Comparison of ENCODE assay signal across 9 cellular contexts in the genomic region with DNA sequence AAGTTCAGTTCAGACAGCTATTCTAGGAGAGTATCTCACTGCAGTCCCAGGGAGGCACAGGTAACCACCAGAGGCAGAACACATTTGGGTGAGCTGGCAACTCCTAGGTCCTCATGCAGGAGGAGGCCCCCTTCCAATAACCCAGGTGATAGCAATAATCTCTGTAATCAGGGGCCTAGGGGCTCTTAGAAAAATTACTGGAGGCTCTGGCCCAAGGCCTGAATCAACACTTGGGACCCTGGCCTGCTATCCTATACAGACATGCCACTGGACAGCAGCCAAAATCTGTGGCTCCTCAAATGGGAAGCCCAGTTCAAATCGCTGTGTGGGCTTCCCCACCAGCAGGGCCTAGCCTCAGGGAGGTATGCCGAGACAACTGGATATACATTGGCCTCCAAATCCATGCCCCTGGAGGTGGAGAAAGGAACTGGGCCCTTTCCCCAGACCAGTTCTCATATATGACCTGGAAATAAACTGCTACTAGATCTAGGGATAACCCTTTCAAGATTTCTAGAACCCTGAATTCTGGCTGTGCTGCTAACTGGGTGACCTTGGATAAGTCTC. TPM values are rescaled to one million over a fixed set of nuclear protein-coding genes. Genes with fewer than 3 reads are reported as not detected.
DNase-seq lines count a peak whose midpoint lies in the region; ATAC-seq, FAIRE-seq and TF ChIP-seq lines count a peak whose summit lies in the region.
"Had no signal": no experiment of that assay in that cellular context is flagged by ENCODE, and none has a peak within 500 bp of the region (broad histone marks: within the 10 kb centered on the region; RNA-seq: fewer than 3 reads in every experiment).

No MANE protein-coding gene starts in this region.

- in situ Hi-C loops in HepG2 (cut with HindIII; ENCODE audit: extremely low pct_ligation_motif_present, low pct_unique_long_range_greater_than_20kb) = no loop called here

- FAIRE-seq in HepG2 (lab: Jason Lieb, UNC) = no peak

- DNase-seq in cardiac septum (ENCODE audit: low spot score) (peak; percentile 58), Right ventricle myocardium inferior (ENCODE audit: missing footprints) (no peak), breast epithelium (ENCODE audit: low spot score in 2 of 2) (no peak), HepG2 (ENCODE audit: low spot score) (peak; percentile 87), NCI-H1417 treated with DMSO at 0.1 percent for 48 hours (lab: John Stamatoyannopoulos, UW) (no peak)
- DNase-seq in stimulated activated CD4-positive, alpha-beta T cell treated with anti-CD3 and anti-CD28 coated beads, Interleukin-2, amount 100 ng/mL, for 24 hours = no peak
- no peak for DNase-seq in effector memory CD8-positive, alpha-beta T cell
- DNase-seq: Karpas-422 had no signal

- H3K9me3 Mint-ChIP-seq in effector memory CD8-positive, alpha-beta T cell = no peaks in the 10 kb centered on the region

- no peaks in the 10 kb centered on the region for H3K27me3 Mint-ChIP-seq in effector memory CD8-positive, alpha-beta T cell

- POLR2A ChIA-PET in HepG2 (lab: Yijun Ruan, JAX) = interaction anchor here (1.1 to 4.3 kb wide), 3 partner anchors 20 to 51 kb away, joined by 3 to 25 read pairs (median 14); a partner anchor contains a TSS

- peak overlapping the region; percentile 16 to 92 for H3K27ac ChIP-seq in breast epithelium
- H3K27ac ChIP-seq in HepG2 (ENCODE audit: extremely low read length, insufficient read depth, low read length) = peak overlapping the region; percentile 92

- peak overlapping the region; percentile 96 for H3K9ac ChIP-seq in HepG2 (ENCODE audit: insufficient read depth, low read depth, low read length)

- intact Hi-C loops in cardiac septum (cut with DNase I) (loop anchor here (10.0 kb wide), 1 partner anchor 51 kb away; a partner anchor contains a TSS), Right ventricle myocardium inferior (cut with DNase I) (no loop called here), breast epithelium (cut with DNase I; ENCODE audit: low total_unique reads) (no loop called here), HepG2 (cut with micrococcal nuclease; ENCODE audit: unreplicated experiment) (loop anchor here (1.0 kb wide), 1 partner anchor 16 kb away; no protein-coding TSS in a partner anchor)

- ATAC-seq in Right ventricle myocardium inferior (no peak), HepG2 (peak; percentile 55), HG02973 (IDR thresholded peaks at IDR 0.05; ENCODE audit: unreplicated experiment) (no peak)
- ATAC-seq in effector memory CD8-positive, alpha-beta T cell (replicated peaks) = no peak

- H3K4me1 Mint-ChIP-seq in effector memory CD8-positive, alpha-beta T cell (ENCODE audit: low read depth in 2 of 2) = peaks cover 9 to 17% of the 10 kb centered on the region in 2 donors

- TF ChIP-seq CTCF in breast epithelium (IDR thresholded peaks at IDR 0.05) (peak in 1 of 3 donors; percentile 24), HepG2 (CRISPR knock-in tag; IDR thresholded peaks at IDR 0.05) (peak; percentile 21; the same call in 1 of the 2 replicates)

- H3K4me3 Mint-ChIP-seq in effector memory CD8-positive, alpha-beta T cell = peak overlapping the region in 1 of 2 donors; percentile 81

- peaks cover 20% of the 10 kb centered on the region for H4K20me1 ChIP-seq in HepG2 (ENCODE audit: insufficient read depth, low read length)

- BruUV-seq in HepG2 (replicated peaks; lab: Mats Ljungman, UMichigan) = TSS peak; percentile 45

- CTCF ChIA-PET in HepG2 (lab: Yijun Ruan, JAX; ENCODE audit: low intra/inter-chr PET ratio, low total read pairs) = interaction anchor here (2.1 kb wide), 1 partner anchor 16 kb away, joined by 6 read pairs; no protein-coding TSS in a partner anchor

- TF ChIP-seq RAD21 in HepG2 (CRISPR knock-in tag; IDR thresholded peaks at IDR 0.05) = no peak

- H3K4me1 ChIP-seq in breast epithelium (peaks cover 10 to 20% of the 10 kb centered on the region in 2 donors), HepG2 (ENCODE audit: insufficient read depth, low read length) (peaks cover 59% of the 10 kb centered on the region)

- H2AFZ ChIP-seq in HepG2 (ENCODE audit: low read length) = no peak overlapping the region

- H3K27me3 ChIP-seq in breast epithelium (no peaks in the 10 kb centered on the region), HepG2 (ENCODE audit: control insufficient read depth in 1 of 2, insufficient read depth in 2 of 2, low read length in 2 of 2) (no peaks in the 10 kb centered on the region; a peak in 1 of 5 replicates)

- WGBS in HepG2 (ENCODE audit: low lambda C conversion rate) = no CpG with 5 or more reads among the region's 2 CpGs

- H3K9me3 ChIP-seq in breast epithelium = no peaks in the 10 kb centered on the region
- no peaks in the 10 kb centered on the region for H3K9me3 ChIP-seq in HepG2 (ENCODE audit: low read length)

- H3K27ac Mint-ChIP-seq in effector memory CD8-positive, alpha-beta T cell = no peak overlapping the region

- peaks cover 6% of the 10 kb centered on the region for H3K36me3 Mint-ChIP-seq in effector memory CD8-positive, alpha-beta T cell (ENCODE audit: insufficient read depth)

- TF ChIP-seq EP300 in HepG2 (IDR thresholded peaks at IDR 0.05; ENCODE audit: low read depth in 2 of 2, low read length in 2 of 2) = no peak
- TF ChIP-seq EP300 in HepG2 (CRISPR knock-in tag; IDR thresholded peaks at IDR 0.05; ENCODE audit: borderline replicate concordance) = no peak

- peak overlapping the region; percentile 93 for H3K4me2 ChIP-seq in HepG2 (ENCODE audit: low read depth, low read length)

- H3K79me2 ChIP-seq in HepG2 (ENCODE audit: insufficient read depth, low read length) = peaks cover 55% of the 10 kb centered on the region

- TF ChIP-seq POLR2A in breast epithelium (IDR thresholded peaks at IDR 0.05) = no peak
- TF ChIP-seq POLR2A in HepG2 (IDR thresholded peaks at IDR 0.05; ENCODE audit: insufficient read depth in 1 of 2, low read depth in 2 of 2, low read length in 2 of 2) = no peak

- no peaks in the 10 kb centered on the region for H3K36me3 ChIP-seq in breast epithelium
- peaks cover 0 to 7% of the 10 kb centered on the region in 2 experiments; a peak in 2 of 5 replicates for H3K36me3 ChIP-seq in HepG2 (replicated peaks in 1 of 2; ENCODE audit: control insufficient read depth in 1 of 2, insufficient read depth in 2 of 2, low read length in 2 of 2)

- H3K4me3 ChIP-seq in breast epithelium (peak overlapping the region; percentile 66 to 89 (median 71)), HepG2 (replicated peaks in 1 of 3; ENCODE audit: insufficient read depth in 1 of 3, low read depth in 2 of 3, low read length in 3 of 3) (peak overlapping the region; percentile 91 to 97 (median 95))

RNA-seq across cellular contexts. Expression of a gene that starts 1.6 kb away (rescaled TPM):
- total RNA-seq in cardiac septum (6.3 TPM), Right ventricle myocardium inferior (8.7 TPM), breast epithelium (10 to 100 TPM; 23.9 to 42.4 (median 39.0) TPM), HepG2 (2016; rRNA removed; fragmentation: Illumina TruSeq; extraction: Trizol) (39.8 and 47.6 TPM in 2 replicates)
- 17.3 and 23.9 TPM in 2 replicates for total RNA-seq in HepG2 (2016; cell fraction: cytosol; rRNA removed; fragmentation: Illumina TruSeq; extraction: Trizol; ENCODE audit: low read depth)
- total RNA-seq in HepG2 (2016; cell fraction: insoluble cytoplasmic fraction; rRNA removed; fragmentation: Illumina TruSeq; extraction: Trizol) = 40.9 and 48.9 TPM in 2 replicates
- 32.7 and 40.7 TPM in 2 replicates for total RNA-seq in HepG2 (2016; cell fraction: membrane; rRNA removed; fragmentation: Illumina TruSeq; extraction: Trizol)
- 19.1 and 24.2 TPM in 2 replicates for total RNA-seq in HepG2 (2016; cell fraction: nucleus; rRNA removed; fragmentation: Illumina TruSeq; extraction: Trizol)
- polyA plus RNA-seq in HepG2 (2011; rRNA removed) = 60.6 and 61.2 TPM in 2 replicates
- 46.9 and 72.0 TPM in 2 replicates for polyA plus RNA-seq in HepG2 (2011; cell fraction: cytosol; rRNA removed)
- polyA plus RNA-seq in HepG2 (2011; cell fraction: nucleus; rRNA removed) = 30.9 and 32.2 TPM in 2 replicates
- polyA plus RNA-seq in HepG2 (2012) = 17.8 and 27.6 TPM in 2 replicates
- 15.1 and 21.8 TPM in 2 replicates for polyA plus RNA-seq in HepG2 (2016; cell fraction: cytosol; fragmentation: Illumina TruSeq; extraction: Trizol; ENCODE audit: low read depth)
- polyA plus RNA-seq in HepG2 (2016; cell fraction: insoluble cytoplasmic fraction; fragmentation: Illumina TruSeq; extraction: Trizol; ENCODE audit: low read depth) = 52.4 and 52.8 TPM in 2 replicates
- polyA plus RNA-seq in HepG2 (2016; cell fraction: membrane; fragmentation: Illumina TruSeq; extraction: Trizol; ENCODE audit: low read depth) = 23.9 and 32.8 TPM in 2 replicates
- 25.4 and 28.6 TPM in 2 replicates for polyA plus RNA-seq in HepG2 (2016; cell fraction: nucleus; fragmentation: Illumina TruSeq; extraction: Trizol; ENCODE audit: insufficient read depth, low read depth)
- 68.6 and 143 TPM in 2 replicates for polyA minus RNA-seq in HepG2 (2011; rRNA and poly(A)+ RNA removed; ENCODE audit: low replicate concordance)
- 32.1 and 32.4 TPM in 2 replicates for polyA minus RNA-seq in HepG2 (2011; cell fraction: cytosol; rRNA and poly(A)+ RNA removed)
- 21.8 and 28.6 TPM in 2 replicates for polyA minus RNA-seq in HepG2 (2011; cell fraction: nucleus; rRNA and poly(A)+ RNA removed)

RNA-seq across cellular contexts. Expression of a gene that starts 28.1 kb away (rescaled TPM):
- total RNA-seq in cardiac septum (8.6 TPM), Right ventricle myocardium inferior (8.9 TPM), breast epithelium (10 to 100 TPM; 13.4 to 19.8 (median 16.2) TPM), HepG2 (2016; rRNA removed; fragmentation: Illumina TruSeq; extraction: Trizol) (not detected in 2 replicates)
- not detected in 2 replicates for total RNA-seq in HepG2 (2016; cell fraction: cytosol; rRNA removed; fragmentation: Illumina TruSeq; extraction: Trizol; ENCODE audit: low read depth)
- not detected in 2 replicates for total RNA-seq in HepG2 (2016; cell fraction: insoluble cytoplasmic fraction; rRNA removed; fragmentation: Illumina TruSeq; extraction: Trizol)
- total RNA-seq in HepG2 (2016; cell fraction: membrane; rRNA removed; fragmentation: Illumina TruSeq; extraction: Trizol) = not detected in 2 replicates
- not detected in 2 replicates for total RNA-seq in HepG2 (2016; cell fraction: nucleus; rRNA removed; fragmentation: Illumina TruSeq; extraction: Trizol)
- 0.08 TPM in 1 of 2 replicates, not detected in the other for polyA plus RNA-seq in HepG2 (2011; rRNA removed)
- polyA plus RNA-seq in HepG2 (2011; cell fraction: cytosol; rRNA removed) = 0.03 TPM in 1 of 2 replicates, not detected in the other
- polyA plus RNA-seq in HepG2 (2011; cell fraction: nucleus; rRNA removed) = 0.03 and 0.26 TPM in 2 replicates
- not detected in 2 replicates for polyA plus RNA-seq in HepG2 (2012)
- not detected in 2 replicates for polyA plus RNA-seq in HepG2 (2016; cell fraction: cytosol; fragmentation: Illumina TruSeq; extraction: Trizol; ENCODE audit: low read depth)
- not detected in 2 replicates for polyA plus RNA-seq in HepG2 (2016; cell fraction: insoluble cytoplasmic fraction; fragmentation: Illumina TruSeq; extraction: Trizol; ENCODE audit: low read depth)
- polyA plus RNA-seq in HepG2 (2016; cell fraction: membrane; fragmentation: Illumina TruSeq; extraction: Trizol; ENCODE audit: low read depth) = not detected in 2 replicates
- polyA plus RNA-seq in HepG2 (2016; cell fraction: nucleus; fragmentation: Illumina TruSeq; extraction: Trizol; ENCODE audit: insufficient read depth, low read depth) = not detected in 2 replicates
- 33.8 TPM in 1 of 2 replicates, not detected in the other for polyA minus RNA-seq in HepG2 (2011; rRNA and poly(A)+ RNA removed; ENCODE audit: low replicate concordance)
- not detected in 2 replicates for polyA minus RNA-seq in HepG2 (2011; cell fraction: cytosol; rRNA and poly(A)+ RNA removed)
- polyA minus RNA-seq in HepG2 (2011; cell fraction: nucleus; rRNA and poly(A)+ RNA removed) = 0.13 TPM in 1 of 2 replicates, not detected in the other

RNA-seq across cellular contexts. Expression of a gene that starts 45.0 kb away (rescaled TPM):
- total RNA-seq in cardiac septum (18.0 TPM), Right ventricle myocardium inferior (11.0 TPM), breast epithelium (10 to 100 TPM; 18.0 to 24.8 (median 21.5) TPM), HepG2 (2016; rRNA removed; fragmentation: Illumina TruSeq; extraction: Trizol) (14.3 and 16.6 TPM in 2 replicates)
- 1.1 and 1.5 TPM in 2 replicates for total RNA-seq in HepG2 (2016; cell fraction: cytosol; rRNA removed; fragmentation: Illumina TruSeq; extraction: Trizol; ENCODE audit: low read depth)
- 14.4 and 15.3 TPM in 2 replicates for total RNA-seq in HepG2 (2016; cell fraction: insoluble cytoplasmic fraction; rRNA removed; fragmentation: Illumina TruSeq; extraction: Trizol)
- 5.3 and 5.4 TPM in 2 replicates for total RNA-seq in HepG2 (2016; cell fraction: membrane; rRNA removed; fragmentation: Illumina TruSeq; extraction: Trizol)
- 7.8 and 8.3 TPM in 2 replicates for total RNA-seq in HepG2 (2016; cell fraction: nucleus; rRNA removed; fragmentation: Illumina TruSeq; extraction: Trizol)
- 10.9 and 12.3 TPM in 2 replicates for polyA plus RNA-seq in HepG2 (2011; rRNA removed)
- 11.1 and 12.6 TPM in 2 replicates for polyA plus RNA-seq in HepG2 (2011; cell fraction: cytosol; rRNA removed)
- polyA plus RNA-seq in HepG2 (2011; cell fraction: nucleus; rRNA removed) = 7.2 and 8.1 TPM in 2 replicates
- 8.1 and 9.8 TPM in 2 replicates for polyA plus RNA-seq in HepG2 (2012)
- polyA plus RNA-seq in HepG2 (2016; cell fraction: cytosol; fragmentation: Illumina TruSeq; extraction: Trizol; ENCODE audit: low read depth) = 1.2 and 1.5 TPM in 2 replicates
- 16.4 and 17.1 TPM in 2 replicates for polyA plus RNA-seq in HepG2 (2016; cell fraction: insoluble cytoplasmic fraction; fragmentation: Illumina TruSeq; extraction: Trizol; ENCODE audit: low read depth)
- 3.5 and 4.3 TPM in 2 replicates for polyA plus RNA-seq in HepG2 (2016; cell fraction: membrane; fragmentation: Illumina TruSeq; extraction: Trizol; ENCODE audit: low read depth)
- polyA plus RNA-seq in HepG2 (2016; cell fraction: nucleus; fragmentation: Illumina TruSeq; extraction: Trizol; ENCODE audit: insufficient read depth, low read depth) = 11.0 and 12.8 TPM in 2 replicates
- 14.5 and 22.6 TPM in 2 replicates for polyA minus RNA-seq in HepG2 (2011; rRNA and poly(A)+ RNA removed; ENCODE audit: low replicate concordance)
- polyA minus RNA-seq in HepG2 (2011; cell fraction: cytosol; rRNA and poly(A)+ RNA removed) = 5.7 and 6.0 TPM in 2 replicates
- polyA minus RNA-seq in HepG2 (2011; cell fraction: nucleus; rRNA and poly(A)+ RNA removed) = 5.5 and 5.7 TPM in 2 replicates

RNA-seq across cellular contexts. Expression of a gene that starts 51.5 kb away (rescaled TPM):
- total RNA-seq in cardiac septum (19.8 TPM), Right ventricle myocardium inferior (11.7 TPM), breast epithelium (10 to 100 TPM; 26.9 to 37.6 (median 29.2) TPM), HepG2 (2016; rRNA removed; fragmentation: Illumina TruSeq; extraction: Trizol) (6.1 and 19.7 TPM in 2 replicates)
- 2.8 and 3.8 TPM in 2 replicates for total RNA-seq in HepG2 (2016; cell fraction: cytosol; rRNA removed; fragmentation: Illumina TruSeq; extraction: Trizol; ENCODE audit: low read depth)
- total RNA-seq in HepG2 (2016; cell fraction: insoluble cytoplasmic fraction; rRNA removed; fragmentation: Illumina TruSeq; extraction: Trizol) = 5.8 and 20.5 TPM in 2 replicates
- total RNA-seq in HepG2 (2016; cell fraction: membrane; rRNA removed; fragmentation: Illumina TruSeq; extraction: Trizol) = 4.5 and 6.1 TPM in 2 replicates
- total RNA-seq in HepG2 (2016; cell fraction: nucleus; rRNA removed; fragmentation: Illumina TruSeq; extraction: Trizol) = 36.5 and 37.6 TPM in 2 replicates
- 20.5 and 26.9 TPM in 2 replicates for polyA plus RNA-seq in HepG2 (2011; rRNA removed)
- polyA plus RNA-seq in HepG2 (2011; cell fraction: cytosol; rRNA removed) = 11.3 and 12.9 TPM in 2 replicates
- 107 and 112 TPM in 2 replicates for polyA plus RNA-seq in HepG2 (2011; cell fraction: nucleus; rRNA removed)
- 13.0 and 18.5 TPM in 2 replicates for polyA plus RNA-seq in HepG2 (2012)
- polyA plus RNA-seq in HepG2 (2016; cell fraction: cytosol; fragmentation: Illumina TruSeq; extraction: Trizol; ENCODE audit: low read depth) = 0.68 and 0.92 TPM in 2 replicates
- 4.2 and 4.9 TPM in 2 replicates for polyA plus RNA-seq in HepG2 (2016; cell fraction: insoluble cytoplasmic fraction; fragmentation: Illumina TruSeq; extraction: Trizol; ENCODE audit: low read depth)
- 1.7 and 2.1 TPM in 2 replicates for polyA plus RNA-seq in HepG2 (2016; cell fraction: membrane; fragmentation: Illumina TruSeq; extraction: Trizol; ENCODE audit: low read depth)
- 50.1 and 57.5 TPM in 2 replicates for polyA plus RNA-seq in HepG2 (2016; cell fraction: nucleus; fragmentation: Illumina TruSeq; extraction: Trizol; ENCODE audit: insufficient read depth, low read depth)
- 26.7 and 43.3 TPM in 2 replicates for polyA minus RNA-seq in HepG2 (2011; rRNA and poly(A)+ RNA removed; ENCODE audit: low replicate concordance)
- 6.0 and 6.5 TPM in 2 replicates for polyA minus RNA-seq in HepG2 (2011; cell fraction: cytosol; rRNA and poly(A)+ RNA removed)
- polyA minus RNA-seq in HepG2 (2011; cell fraction: nucleus; rRNA and poly(A)+ RNA removed) = 45.2 and 45.3 TPM in 2 replicates

RNA-seq across cellular contexts. Expression of a gene that starts 52.2 kb away (rescaled TPM):
- 17.7 TPM for total RNA-seq in cardiac septum
- total RNA-seq in Right ventricle myocardium inferior = 8.0 TPM
- 1 to 10 TPM; 3.5 to 9.4 (median 6.9) TPM for total RNA-seq in breast epithelium
- 3.4 and 4.2 TPM in 2 replicates for total RNA-seq in HepG2 (2016; rRNA removed; fragmentation: Illumina TruSeq; extraction: Trizol)
- total RNA-seq in HepG2 (2016; cell fraction: cytosol; rRNA removed; fragmentation: Illumina TruSeq; extraction: Trizol; ENCODE audit: low read depth) = 3.2 and 5.3 TPM in 2 replicates
- total RNA-seq in HepG2 (2016; cell fraction: insoluble cytoplasmic fraction; rRNA removed; fragmentation: Illumina TruSeq; extraction: Trizol) = 4.6 and 5.2 TPM in 2 replicates
- total RNA-seq in HepG2 (2016; cell fraction: membrane; rRNA removed; fragmentation: Illumina TruSeq; extraction: Trizol) = 6.1 and 6.3 TPM in 2 replicates
- total RNA-seq in HepG2 (2016; cell fraction: nucleus; rRNA removed; fragmentation: Illumina TruSeq; extraction: Trizol) = 1.6 and 3.0 TPM in 2 replicates
- polyA plus RNA-seq in HepG2 (2011; rRNA removed) = 9.1 and 10.8 TPM in 2 replicates
- polyA plus RNA-seq in HepG2 (2011; cell fraction: cytosol; rRNA removed) = 7.3 and 11.8 TPM in 2 replicates
- polyA plus RNA-seq in HepG2 (2011; cell fraction: nucleus; rRNA removed) = 4.4 and 5.7 TPM in 2 replicates
- 7.4 and 10.4 TPM in 2 replicates for polyA plus RNA-seq in HepG2 (2012)
- 7.7 and 8.5 TPM in 2 replicates for polyA plus RNA-seq in HepG2 (2016; cell fraction: cytosol; fragmentation: Illumina TruSeq; extraction: Trizol; ENCODE audit: low read depth)
- polyA plus RNA-seq in HepG2 (2016; cell fraction: insoluble cytoplasmic fraction; fragmentation: Illumina TruSeq; extraction: Trizol; ENCODE audit: low read depth) = 9.6 and 10.3 TPM in 2 replicates
- polyA plus RNA-seq in HepG2 (2016; cell fraction: membrane; fragmentation: Illumina TruSeq; extraction: Trizol; ENCODE audit: low read depth) = 9.0 and 9.4 TPM in 2 replicates
- 7.8 and 8.8 TPM in 2 replicates for polyA plus RNA-seq in HepG2 (2016; cell fraction: nucleus; fragmentation: Illumina TruSeq; extraction: Trizol; ENCODE audit: insufficient read depth, low read depth)
- polyA minus RNA-seq in HepG2 (2011; rRNA and poly(A)+ RNA removed; ENCODE audit: low replicate concordance) = 2.2 and 3.4 TPM in 2 replicates
- polyA minus RNA-seq in HepG2 (2011; cell fraction: cytosol; rRNA and poly(A)+ RNA removed) = 1.2 and 2.5 TPM in 2 replicates
- polyA minus RNA-seq in HepG2 (2011; cell fraction: nucleus; rRNA and poly(A)+ RNA removed) = 2.9 and 3.7 TPM in 2 replicates

Comparison
In these comparisons a context has a peak if more than half of its experiments do, and no peak if none do; other contexts are left out.
1. DNase-seq: peak in cardiac septum (single experiment) and HepG2 (single experiment); none in Right ventricle myocardium inferior (single experiment), breast epithelium (0 of 2), stimulated activated CD4-positive, alpha-beta T cell treated with anti-CD3 and anti-CD28 coated beads, Interleukin-2, amount 100 ng/mL, for 24 hours (0 of 2), NCI-H1417 treated with DMSO at 0.1 percent for 48 hours (single experiment) and effector memory CD8-positive, alpha-beta T cell (0 of 3).
2. intact Hi-C loops: an anchor here in cardiac septum (10.0 kb wide) and HepG2 (1.0 kb wide); none called in Right ventricle myocardium inferior and breast epithelium.